1 cellular context compared by ENCODE assay signal in the genomic region with DNA sequence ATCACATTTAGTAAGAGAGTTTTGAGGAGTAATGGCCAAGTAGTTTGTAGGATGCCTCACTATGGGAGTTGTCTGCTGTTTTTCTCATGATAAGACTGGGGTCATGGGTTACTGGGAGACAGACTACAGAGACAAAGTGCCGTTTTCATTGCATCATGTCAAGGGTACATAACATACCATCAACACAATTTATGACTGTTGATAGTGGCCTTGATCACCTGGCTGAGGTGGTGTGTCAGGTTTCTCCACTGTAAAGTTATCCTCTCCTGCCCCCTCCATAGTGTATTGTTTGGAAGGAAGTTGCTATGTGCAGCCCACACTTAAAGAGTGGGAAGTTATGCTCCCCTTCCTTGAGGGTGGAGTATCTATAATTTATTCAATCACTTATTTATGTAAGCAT.
TF ChIP-seq lines count a peak whose summit lies in the region.

No MANE protein-coding gene starts in this region.

TF ChIP-seq in K562, 482 proteins besides CTCF, POLR2A, EP300 and RAD21 (continued from another document and continues in another):
- TF ChIP-seq GABPA (tag; conservative IDR thresholded peaks at IDR 0.05; ENCODE audit: low read depth) (no peak), ZFP36 (IDR thresholded peaks at IDR 0.05; ENCODE audit: low read depth, low read length, partially characterized antibody) (no peak), SIX5 (IDR thresholded peaks at IDR 0.05; ENCODE audit: borderline replicate concordance in 1 of 2, insufficient read depth in 1 of 2, low read depth in 1 of 2, low read length in 2 of 2) (no peak), HDAC6 (IDR thresholded peaks at IDR 0.05; ENCODE audit: low read depth, low read length) (no peak), PHF21A (IDR thresholded peaks at IDR 0.05; ENCODE audit: borderline replicate concordance, low read depth) (no peak), DIDO1 (tag; IDR thresholded peaks at IDR 0.05; ENCODE audit: low read depth) (no peak), RNF2 (IDR thresholded peaks at IDR 0.05) (peak; percentile 66; the same call in 1 of the 2 replicates), IRF2 (CRISPR knock-in tag; IDR thresholded peaks at IDR 0.05) (no peak), RUNX1 (IDR thresholded peaks at IDR 0.05; ENCODE audit: low read depth) (no peak), SMC3 (conservative IDR thresholded peaks at IDR 0.05; ENCODE audit: insufficient read depth, low read depth, low read length) (no peak), CSDE1 (IDR thresholded peaks at IDR 0.05) (no peak), RREB1 (CRISPR knock-in tag; IDR thresholded peaks at IDR 0.05) (no peak), POLR2G (IDR thresholded peaks at IDR 0.05; ENCODE audit: low read depth, low read length) (no peak), ZNF175 (CRISPR knock-in tag; IDR thresholded peaks at IDR 0.05; ENCODE audit: low read depth) (no peak), SNRNP70 (optimal IDR thresholded peaks at IDR 0.05; ENCODE audit: low read depth, low read length) (no peak), ZSCAN29 (IDR thresholded peaks at IDR 0.05) (no peak), KLF6 (CRISPR knock-in tag; IDR thresholded peaks at IDR 0.05; ENCODE audit: borderline replicate concordance) (no peak), KDM5B (IDR thresholded peaks at IDR 0.05; ENCODE audit: insufficient replicate concordance, low read depth, low read length) (no peak), CEBPG (CRISPR knock-in tag; IDR thresholded peaks at IDR 0.05) (peak; percentile 89), CEBPG (tag; conservative IDR thresholded peaks at IDR 0.05 in 1 of 2, IDR thresholded peaks at IDR 0.05 in 1 of 2) (peak; percentile 49 to 84), FOSL1 (tag; conservative IDR thresholded peaks at IDR 0.05) (no peak; the same call in 1 of the 2 replicates), ZNF778 (CRISPR knock-in tag; IDR thresholded peaks at IDR 0.05) (no peak), ZNF699 (CRISPR knock-in tag; IDR thresholded peaks at IDR 0.05; ENCODE audit: insufficient replicate concordance) (no peak), MTA2 (IDR thresholded peaks at IDR 0.05; ENCODE audit: low read depth) (no peak), HDGF (IDR thresholded peaks at IDR 0.05) (no peak), RBM14 (IDR thresholded peaks at IDR 0.05; ENCODE audit: borderline replicate concordance, insufficient read depth, low read depth, low read length) (no peak), POU5F1 (IDR thresholded peaks at IDR 0.05; ENCODE audit: borderline replicate concordance, low read depth, low read length, partially characterized antibody) (no peak), CAMTA2 (CRISPR knock-in tag; conservative IDR thresholded peaks at IDR 0.05) (no peak), GTF2E2 (tag; IDR thresholded peaks at IDR 0.05) (no peak), TFAM (CRISPR knock-in tag; conservative IDR thresholded peaks at IDR 0.05) (no peak), CC2D1A (IDR thresholded peaks at IDR 0.05) (no peak), SIN3B (IDR thresholded peaks at IDR 0.05; ENCODE audit: low read depth) (no peak), ARID4B (CRISPR knock-in tag; IDR thresholded peaks at IDR 0.05) (no peak), ZNF41 (CRISPR knock-in tag; conservative IDR thresholded peaks at IDR 0.05) (no peak), GTF2A2 (tag; IDR thresholded peaks at IDR 0.05) (no peak), ARID2 (IDR thresholded peaks at IDR 0.05) (no peak), ARID1B (IDR thresholded peaks at IDR 0.05) (peak; percentile 86), FOXJ2 (tag; IDR thresholded peaks at IDR 0.05) (0 out of 2 replicates have a peak, but pooled peaks have one; percentile 33), CBFA2T2 (conservative IDR thresholded peaks at IDR 0.05) (peak; percentile 70), MIER1 (IDR thresholded peaks at IDR 0.05; ENCODE audit: low read depth) (no peak), SNIP1 (IDR thresholded peaks at IDR 0.05; ENCODE audit: low read depth) (no peak), ZBTB7A (IDR thresholded peaks at IDR 0.05; ENCODE audit: borderline replicate concordance, control insufficient read depth, low read depth, low read length) (no peak), PTRF (tag; IDR thresholded peaks at IDR 0.05) (no peak), ZNF354B (CRISPR knock-in tag; IDR thresholded peaks at IDR 0.05) (no peak), HCFC1 (IDR thresholded peaks at IDR 0.05; ENCODE audit: low read depth, low read length) (no peak), HSF4 (CRISPR knock-in tag; IDR thresholded peaks at IDR 0.05; ENCODE audit: borderline replicate concordance) (no peak)
- TF ChIP-seq, protein P1, sequence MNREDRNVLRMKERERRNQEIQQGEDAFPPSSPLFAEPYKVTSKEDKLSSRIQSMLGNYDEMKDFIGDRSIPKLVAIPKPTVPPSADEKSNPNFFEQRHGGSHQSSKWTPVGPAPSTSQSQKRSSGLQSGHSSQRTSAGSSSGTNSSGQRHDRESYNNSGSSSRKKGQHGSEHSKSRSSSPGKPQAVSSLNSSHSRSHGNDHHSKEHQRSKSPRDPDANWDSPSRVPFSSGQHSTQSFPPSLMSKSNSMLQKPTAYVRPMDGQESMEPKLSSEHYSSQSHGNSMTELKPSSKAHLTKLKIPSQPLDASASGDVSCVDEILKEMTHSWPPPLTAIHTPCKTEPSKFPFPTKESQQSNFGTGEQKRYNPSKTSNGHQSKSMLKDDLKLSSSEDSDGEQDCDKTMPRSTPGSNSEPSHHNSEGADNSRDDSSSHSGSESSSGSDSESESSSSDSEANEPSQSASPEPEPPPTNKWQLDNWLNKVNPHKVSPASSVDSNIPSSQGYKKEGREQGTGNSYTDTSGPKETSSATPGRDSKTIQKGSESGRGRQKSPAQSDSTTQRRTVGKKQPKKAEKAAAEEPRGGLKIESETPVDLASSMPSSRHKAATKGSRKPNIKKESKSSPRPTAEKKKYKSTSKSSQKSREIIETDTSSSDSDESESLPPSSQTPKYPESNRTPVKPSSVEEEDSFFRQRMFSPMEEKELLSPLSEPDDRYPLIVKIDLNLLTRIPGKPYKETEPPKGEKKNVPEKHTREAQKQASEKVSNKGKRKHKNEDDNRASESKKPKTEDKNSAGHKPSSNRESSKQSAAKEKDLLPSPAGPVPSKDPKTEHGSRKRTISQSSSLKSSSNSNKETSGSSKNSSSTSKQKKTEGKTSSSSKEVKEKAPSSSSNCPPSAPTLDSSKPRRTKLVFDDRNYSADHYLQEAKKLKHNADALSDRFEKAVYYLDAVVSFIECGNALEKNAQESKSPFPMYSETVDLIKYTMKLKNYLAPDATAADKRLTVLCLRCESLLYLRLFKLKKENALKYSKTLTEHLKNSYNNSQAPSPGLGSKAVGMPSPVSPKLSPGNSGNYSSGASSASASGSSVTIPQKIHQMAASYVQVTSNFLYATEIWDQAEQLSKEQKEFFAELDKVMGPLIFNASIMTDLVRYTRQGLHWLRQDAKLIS (CRISPR knock-in tag; IDR thresholded peaks at IDR 0.05): no peak
- TF ChIP-seq, protein P2, sequence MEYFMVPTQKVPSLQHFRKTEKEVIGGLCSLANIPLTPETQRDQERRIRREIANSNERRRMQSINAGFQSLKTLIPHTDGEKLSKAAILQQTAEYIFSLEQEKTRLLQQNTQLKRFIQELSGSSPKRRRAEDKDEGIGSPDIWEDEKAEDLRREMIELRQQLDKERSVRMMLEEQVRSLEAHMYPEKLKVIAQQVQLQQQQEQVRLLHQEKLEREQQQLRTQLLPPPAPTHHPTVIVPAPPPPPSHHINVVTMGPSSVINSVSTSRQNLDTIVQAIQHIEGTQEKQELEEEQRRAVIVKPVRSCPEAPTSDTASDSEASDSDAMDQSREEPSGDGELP (CRISPR knock-in tag; IDR thresholded peaks at IDR 0.05; ENCODE audit: borderline replicate concordance): no peak
- TF ChIP-seq, protein P3, sequence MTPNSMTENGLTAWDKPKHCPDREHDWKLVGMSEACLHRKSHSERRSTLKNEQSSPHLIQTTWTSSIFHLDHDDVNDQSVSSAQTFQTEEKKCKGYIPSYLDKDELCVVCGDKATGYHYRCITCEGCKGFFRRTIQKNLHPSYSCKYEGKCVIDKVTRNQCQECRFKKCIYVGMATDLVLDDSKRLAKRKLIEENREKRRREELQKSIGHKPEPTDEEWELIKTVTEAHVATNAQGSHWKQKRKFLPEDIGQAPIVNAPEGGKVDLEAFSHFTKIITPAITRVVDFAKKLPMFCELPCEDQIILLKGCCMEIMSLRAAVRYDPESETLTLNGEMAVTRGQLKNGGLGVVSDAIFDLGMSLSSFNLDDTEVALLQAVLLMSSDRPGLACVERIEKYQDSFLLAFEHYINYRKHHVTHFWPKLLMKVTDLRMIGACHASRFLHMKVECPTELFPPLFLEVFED (CRISPR knock-in tag; conservative IDR thresholded peaks at IDR 0.05): no peak
- TF ChIP-seq, protein P4, sequence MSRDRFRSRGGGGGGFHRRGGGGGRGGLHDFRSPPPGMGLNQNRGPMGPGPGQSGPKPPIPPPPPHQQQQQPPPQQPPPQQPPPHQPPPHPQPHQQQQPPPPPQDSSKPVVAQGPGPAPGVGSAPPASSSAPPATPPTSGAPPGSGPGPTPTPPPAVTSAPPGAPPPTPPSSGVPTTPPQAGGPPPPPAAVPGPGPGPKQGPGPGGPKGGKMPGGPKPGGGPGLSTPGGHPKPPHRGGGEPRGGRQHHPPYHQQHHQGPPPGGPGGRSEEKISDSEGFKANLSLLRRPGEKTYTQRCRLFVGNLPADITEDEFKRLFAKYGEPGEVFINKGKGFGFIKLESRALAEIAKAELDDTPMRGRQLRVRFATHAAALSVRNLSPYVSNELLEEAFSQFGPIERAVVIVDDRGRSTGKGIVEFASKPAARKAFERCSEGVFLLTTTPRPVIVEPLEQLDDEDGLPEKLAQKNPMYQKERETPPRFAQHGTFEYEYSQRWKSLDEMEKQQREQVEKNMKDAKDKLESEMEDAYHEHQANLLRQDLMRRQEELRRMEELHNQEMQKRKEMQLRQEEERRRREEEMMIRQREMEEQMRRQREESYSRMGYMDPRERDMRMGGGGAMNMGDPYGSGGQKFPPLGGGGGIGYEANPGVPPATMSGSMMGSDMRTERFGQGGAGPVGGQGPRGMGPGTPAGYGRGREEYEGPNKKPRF (IDR thresholded peaks at IDR 0.05; ENCODE audit: low read depth, low read length): no peak
